8 cellular contexts compared by ENCODE assay signal in genomic region chr10:71383972-71384687, GRCh38. TPM values are rescaled to one million over a fixed set of nuclear protein-coding genes. Genes with fewer than 3 reads are reported as not detected.
A peak's percentile ranks its signal among the peaks of the same experiment; 100 is the strongest.
DNase-seq lines count a peak whose midpoint lies in the region; ATAC-seq and TF ChIP-seq lines count a peak whose summit lies in the region.

No MANE protein-coding gene starts in this region.

- ATAC-seq in SK-N-SH treated with all-trans-retinoic acid at 6 μM for 48 hours (peak; percentile 98), Right ventricle myocardium superior (ENCODE audit: poor library complexity) (peak; percentile 95), HG03460 (IDR thresholded peaks at IDR 0.05; ENCODE audit: unreplicated experiment) (no peak)

- peak; percentile 72 for DNase-seq in GM06990 (ENCODE audit: extremely low read depth, insufficient read length)
- peak; percentile 54 to 72 for DNase-seq in HL-60 (ENCODE audit: low read depth in 1 of 2, low spot score in 1 of 2)
- DNase-seq in activated naive CD4-positive, alpha-beta T cell treated with anti-CD3 and anti-CD28 coated beads, Interleukin-2, amount 50 U/mL, for 16 hours: peak; percentile 75
- DNase-seq in Right ventricle myocardium superior: peak; percentile 85
- DNase-seq in renal cortical epithelial cell (ENCODE audit: low read depth): peak; percentile 4
- DNase-seq in NCI-H1048 (lab: John Stamatoyannopoulos, UW): no peak

- H3K4me3 ChIP-seq in GM06990 (replicated peaks; ENCODE audit: low read depth, low read length) (no peak overlapping the region), HL-60 (replicated peaks; ENCODE audit: insufficient read depth, low read length) (no peak overlapping the region)

- H3K27ac ChIP-seq in HL-60 (replicated peaks): no peak overlapping the region

- H3K27me3 ChIP-seq in GM06990 (replicated peaks; ENCODE audit: control insufficient read depth, insufficient read depth, low read length): no peaks in the 10 kb centered on the region; the same call in 1 of the 2 replicates
- H3K27me3 ChIP-seq in HL-60 (ENCODE audit: insufficient read depth, poor library complexity, severe bottlenecking): no peaks in the 10 kb centered on the region

- TF ChIP-seq CTCF in GM06990 (IDR thresholded peaks at IDR 0.05; ENCODE audit: insufficient read depth, low read length, poor library complexity, severe bottlenecking) (peak; percentile 98), HL-60 (IDR thresholded peaks at IDR 0.05; ENCODE audit: insufficient read depth, low read length) (peak; percentile 86)

- H3K36me3 ChIP-seq in GM06990 (ENCODE audit: control insufficient read depth, insufficient read depth, low read length): no peaks in the 10 kb centered on the region

- intact Hi-C loops in Right ventricle myocardium superior (cut with DNase I): loop anchor here (5.0 to 10.0 kb wide), 2 partner anchors 188 to 421 kb away; no protein-coding TSS in a partner anchor

TF ChIP-seq in SK-N-SH treated with all-trans-retinoic acid at 6 μM for 48 hours, 23 proteins besides CTCF, POLR2A, EP300 and RAD21:
- TF ChIP-seq PPARA (CRISPR knock-in tag; IDR thresholded peaks at IDR 0.05; ENCODE audit: borderline replicate concordance): no peak
- no peak for TF ChIP-seq TOX (CRISPR knock-in tag; IDR thresholded peaks at IDR 0.05; ENCODE audit: borderline replicate concordance)
- TF ChIP-seq BACH2 (CRISPR knock-in tag; IDR thresholded peaks at IDR 0.05; ENCODE audit: borderline replicate concordance): no peak
- TF ChIP-seq TCF4 (CRISPR knock-in tag; IDR thresholded peaks at IDR 0.05; ENCODE audit: borderline replicate concordance): no peak
- no peak for TF ChIP-seq GLIS3 (CRISPR knock-in tag; IDR thresholded peaks at IDR 0.05)
- no peak for TF ChIP-seq ZNF70 (CRISPR knock-in tag; IDR thresholded peaks at IDR 0.05)
- TF ChIP-seq POU6F1 (CRISPR knock-in tag; IDR thresholded peaks at IDR 0.05; ENCODE audit: borderline replicate concordance, low read depth): no peak
- TF ChIP-seq ISL1 (CRISPR knock-in tag; IDR thresholded peaks at IDR 0.05): no peak
- TF ChIP-seq CSRNP3 (CRISPR knock-in tag; IDR thresholded peaks at IDR 0.05): no peak
- TF ChIP-seq, protein P1, sequence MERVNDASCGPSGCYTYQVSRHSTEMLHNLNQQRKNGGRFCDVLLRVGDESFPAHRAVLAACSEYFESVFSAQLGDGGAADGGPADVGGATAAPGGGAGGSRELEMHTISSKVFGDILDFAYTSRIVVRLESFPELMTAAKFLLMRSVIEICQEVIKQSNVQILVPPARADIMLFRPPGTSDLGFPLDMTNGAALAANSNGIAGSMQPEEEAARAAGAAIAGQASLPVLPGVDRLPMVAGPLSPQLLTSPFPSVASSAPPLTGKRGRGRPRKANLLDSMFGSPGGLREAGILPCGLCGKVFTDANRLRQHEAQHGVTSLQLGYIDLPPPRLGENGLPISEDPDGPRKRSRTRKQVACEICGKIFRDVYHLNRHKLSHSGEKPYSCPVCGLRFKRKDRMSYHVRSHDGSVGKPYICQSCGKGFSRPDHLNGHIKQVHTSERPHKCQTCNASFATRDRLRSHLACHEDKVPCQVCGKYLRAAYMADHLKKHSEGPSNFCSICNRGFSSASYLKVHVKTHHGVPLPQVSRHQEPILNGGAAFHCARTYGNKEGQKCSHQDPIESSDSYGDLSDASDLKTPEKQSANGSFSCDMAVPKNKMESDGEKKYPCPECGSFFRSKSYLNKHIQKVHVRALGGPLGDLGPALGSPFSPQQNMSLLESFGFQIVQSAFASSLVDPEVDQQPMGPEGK (CRISPR knock-in tag; IDR thresholded peaks at IDR 0.05; ENCODE audit: borderline replicate concordance): no peak
- no peak for TF ChIP-seq ARNTL (CRISPR knock-in tag; IDR thresholded peaks at IDR 0.05; ENCODE audit: borderline replicate concordance, low read depth)
- TF ChIP-seq RARB (CRISPR knock-in tag; IDR thresholded peaks at IDR 0.05): no peak
- TF ChIP-seq ZNF8 (CRISPR knock-in tag; IDR thresholded peaks at IDR 0.05): no peak
- TF ChIP-seq ESRRG (CRISPR knock-in tag; IDR thresholded peaks at IDR 0.05): no peak
- TF ChIP-seq, protein P2, sequence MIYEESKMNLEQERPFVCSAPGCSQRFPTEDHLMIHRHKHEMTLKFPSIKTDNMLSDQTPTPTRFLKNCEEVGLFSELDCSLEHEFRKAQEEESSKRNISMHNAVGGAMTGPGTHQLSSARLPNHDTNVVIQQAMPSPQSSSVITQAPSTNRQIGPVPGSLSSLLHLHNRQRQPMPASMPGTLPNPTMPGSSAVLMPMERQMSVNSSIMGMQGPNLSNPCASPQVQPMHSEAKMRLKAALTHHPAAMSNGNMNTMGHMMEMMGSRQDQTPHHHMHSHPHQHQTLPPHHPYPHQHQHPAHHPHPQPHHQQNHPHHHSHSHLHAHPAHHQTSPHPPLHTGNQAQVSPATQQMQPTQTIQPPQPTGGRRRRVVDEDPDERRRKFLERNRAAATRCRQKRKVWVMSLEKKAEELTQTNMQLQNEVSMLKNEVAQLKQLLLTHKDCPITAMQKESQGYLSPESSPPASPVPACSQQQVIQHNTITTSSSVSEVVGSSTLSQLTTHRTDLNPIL (CRISPR knock-in tag; IDR thresholded peaks at IDR 0.05; ENCODE audit: low read depth): no peak
- no peak for TF ChIP-seq ZC3H10 (CRISPR knock-in tag; IDR thresholded peaks at IDR 0.05)
- TF ChIP-seq OSR1 (CRISPR knock-in tag; IDR thresholded peaks at IDR 0.05): no peak
- no peak for TF ChIP-seq SNAI2 (CRISPR knock-in tag; IDR thresholded peaks at IDR 0.05)

RNA-seq across cellular contexts. Expression of gene CDH23, which starts 12.6 kb away (rescaled TPM):
- total RNA-seq in Right ventricle myocardium superior: 3.7 TPM
- not detected in 2 replicates for total RNA-seq in renal cortical epithelial cell
